ENCODE assay signal across 10 cellular contexts in genomic region chr1:181251001-181251712, GRCh38.
DNase-seq lines count a peak whose midpoint lies in the region; ATAC-seq and TF ChIP-seq lines count a peak whose summit lies in the region.
"Had no signal": no experiment of that assay in that cellular context is flagged by ENCODE, and none has a peak within 500 bp of the region (broad histone marks: within the 10 kb centered on the region; RNA-seq: fewer than 3 reads in every experiment).

No MANE protein-coding gene starts in this region.

- H3K9me3 ChIP-seq in CD8-positive, alpha-beta T cell (ENCODE audit: low read length): peaks cover 6% of the 10 kb centered on the region

- no peak for ATAC-seq in CD8-positive, alpha-beta T cell

- POLR2A ChIA-PET in CD8-positive, alpha-beta T cell (lab: Charles Lee): no interaction called here

- no peaks in the 10 kb centered on the region for H3K4me1 ChIP-seq in CD8-positive, alpha-beta T cell (ENCODE audit: insufficient read depth, low read length)

- no peaks in the 10 kb centered on the region for H3K4me1 Mint-ChIP-seq in CD8-positive, alpha-beta T cell (ENCODE audit: low read depth)
- no peaks in the 10 kb centered on the region for H3K4me1 Mint-ChIP-seq in activated naive CD8-positive, alpha-beta T cell treated with anti-CD3 and anti-CD28 coated beads for 36 hours
- H3K4me1 Mint-ChIP-seq: immature natural killer cell had no signal

- no peak overlapping the region for H3K27ac Mint-ChIP-seq in CD8-positive, alpha-beta T cell
- H3K27ac Mint-ChIP-seq in activated naive CD8-positive, alpha-beta T cell treated with anti-CD3 and anti-CD28 coated beads for 36 hours: no peak overlapping the region
- H3K27ac Mint-ChIP-seq: immature natural killer cell had no signal

- no peak overlapping the region for H3K27ac ChIP-seq in CD8-positive, alpha-beta T cell (ENCODE audit: low read depth, low read length)

- H3K4me3 ChIP-seq in HFF-Myc (replicated peaks; ENCODE audit: low read depth, low read length) (no peak overlapping the region), epithelial cell of esophagus (ENCODE audit: low read length) (no peak overlapping the region), skeletal muscle cell (ENCODE audit: low read depth, low read length) (no peak overlapping the region)
- H3K4me3 ChIP-seq in CD8-positive, alpha-beta T cell (ENCODE audit: low read depth, low read length): no peak overlapping the region

- TF ChIP-seq CTCF in HFF-Myc (IDR thresholded peaks at IDR 0.05; ENCODE audit: low read depth, low read length, missing control alignments) (no peak), epithelial cell of esophagus (IDR thresholded peaks at IDR 0.05; ENCODE audit: insufficient read depth, low read depth, low read length, missing control alignments) (no peak)
- TF ChIP-seq CTCF in CD8-positive, alpha-beta T cell (IDR thresholded peaks at IDR 0.05): no peak

- peaks cover 24% of the 10 kb centered on the region for H3K9me3 Mint-ChIP-seq in CD8-positive, alpha-beta T cell
- peaks cover 27% of the 10 kb centered on the region for H3K9me3 Mint-ChIP-seq in activated naive CD8-positive, alpha-beta T cell treated with anti-CD3 and anti-CD28 coated beads for 36 hours

- no peak overlapping the region for H3K4me3 Mint-ChIP-seq in CD8-positive, alpha-beta T cell
- H3K4me3 Mint-ChIP-seq in activated naive CD8-positive, alpha-beta T cell treated with anti-CD3 and anti-CD28 coated beads for 36 hours: no peak overlapping the region
- H3K4me3 Mint-ChIP-seq: immature natural killer cell had no signal

- no peaks in the 10 kb centered on the region for H3K27me3 ChIP-seq in CD8-positive, alpha-beta T cell (ENCODE audit: insufficient read depth, low read length)

- CTCF ChIA-PET in CD8-positive, alpha-beta T cell (lab: Charles Lee): no interaction called here

- peaks cover 2% of the 10 kb centered on the region for H3K36me3 Mint-ChIP-seq in CD8-positive, alpha-beta T cell
- H3K36me3 Mint-ChIP-seq in activated naive CD8-positive, alpha-beta T cell treated with anti-CD3 and anti-CD28 coated beads for 36 hours: peaks cover 8% of the 10 kb centered on the region

- H3K27me3 Mint-ChIP-seq in CD8-positive, alpha-beta T cell (ENCODE audit: low read depth): peaks cover 5% of the 10 kb centered on the region
- no peaks in the 10 kb centered on the region for H3K27me3 Mint-ChIP-seq in activated naive CD8-positive, alpha-beta T cell treated with anti-CD3 and anti-CD28 coated beads for 36 hours

- no peaks in the 10 kb centered on the region for H3K36me3 ChIP-seq in CD8-positive, alpha-beta T cell (ENCODE audit: insufficient read depth, low read length)

- DNase-seq in HFF-Myc (ENCODE audit: extremely low read depth, low read depth) (peak; percentile 24), NCI-H69 (lab: John Stamatoyannopoulos, UW) (peak; percentile 93), epithelial cell of esophagus (ENCODE audit: low read depth) (peak; percentile 77), skeletal muscle cell (ENCODE audit: low read depth) (peak; percentile 45)
- no peak for DNase-seq in stimulated activated CD4-positive, alpha-beta T cell treated with anti-CD3 and anti-CD28 coated beads, Interleukin-4, amount 100 ng/mL, for 24 hours
- DNase-seq in CD8-positive, alpha-beta T cell: no peak
- DNase-seq in activated naive CD8-positive, alpha-beta T cell treated with anti-CD3 and anti-CD28 coated beads for 36 hours: no peak
- DNase-seq: cortex of kidney, immature natural killer cell, NCI-H187 had no signal

- intact Hi-C loops in CD8-positive, alpha-beta T cell (cut with DNase I, micrococcal nuclease): no loop called here

Comparison
In these comparisons a context has a peak if more than half of its experiments do, and no peak if none do; other contexts are left out.
1. DNase-seq: peak in HFF-Myc (single experiment), NCI-H69 (single experiment), epithelial cell of esophagus (single experiment) and skeletal muscle cell (single experiment); none in stimulated activated CD4-positive, alpha-beta T cell treated with anti-CD3 and anti-CD28 coated beads, Interleukin-4, amount 100 ng/mL, for 24 hours (single experiment), CD8-positive, alpha-beta T cell (0 of 7) and activated naive CD8-positive, alpha-beta T cell treated with anti-CD3 and anti-CD28 coated beads for 36 hours (single experiment).